In the genomic region with DNA sequence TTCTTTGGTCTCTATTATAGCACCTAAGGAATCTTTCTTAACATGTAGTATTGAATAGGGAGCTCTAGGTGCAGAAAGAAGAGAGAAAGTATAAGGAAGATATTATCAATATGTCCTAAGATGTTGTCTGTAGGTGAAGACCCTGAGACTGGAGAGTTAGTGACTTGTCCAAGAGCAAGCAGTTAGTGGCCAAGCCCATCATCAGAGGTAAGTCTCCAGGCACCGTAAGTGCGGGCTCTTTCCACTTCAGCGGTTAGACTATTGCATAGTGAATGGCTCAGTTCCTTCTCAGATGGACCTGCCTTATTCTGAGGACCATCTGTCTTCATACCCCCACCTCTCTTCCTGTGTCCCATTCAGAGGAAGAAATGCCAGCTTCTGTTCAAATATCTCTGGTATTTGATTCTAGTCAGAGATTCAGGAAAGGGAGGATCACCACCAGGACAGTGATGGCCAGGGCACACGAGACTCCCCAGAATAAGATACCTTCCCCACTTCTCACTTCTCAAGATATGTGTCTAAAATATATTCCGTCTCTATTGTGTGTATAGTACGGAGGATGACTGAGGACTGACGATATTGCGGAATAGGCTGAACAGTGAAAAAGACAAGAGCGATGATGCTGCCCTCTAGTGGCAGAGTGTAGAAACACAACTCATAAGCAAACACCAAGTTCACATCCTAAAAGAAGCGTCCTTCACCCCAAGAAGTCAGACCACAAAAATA, we compare ENCODE assay signal across 1 cellular context.
A peak's percentile ranks its signal among the peaks of the same experiment; 100 is the strongest.
TF ChIP-seq lines count a peak whose summit lies in the region.

No MANE protein-coding gene starts in this region.

TF ChIP-seq in K562, 482 proteins besides CTCF, POLR2A, EP300 and RAD21 (continued from another document):
- TF ChIP-seq, protein P1, sequence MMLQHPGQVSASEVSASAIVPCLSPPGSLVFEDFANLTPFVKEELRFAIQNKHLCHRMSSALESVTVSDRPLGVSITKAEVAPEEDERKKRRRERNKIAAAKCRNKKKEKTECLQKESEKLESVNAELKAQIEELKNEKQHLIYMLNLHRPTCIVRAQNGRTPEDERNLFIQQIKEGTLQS (IDR thresholded peaks at IDR 0.05) = peak; percentile 28; the same call in 1 of the 2 replicates
- TF ChIP-seq, protein P1 (CRISPR knock-in tag; conservative IDR thresholded peaks at IDR 0.05) = no peak
- TF ChIP-seq, protein P2, sequence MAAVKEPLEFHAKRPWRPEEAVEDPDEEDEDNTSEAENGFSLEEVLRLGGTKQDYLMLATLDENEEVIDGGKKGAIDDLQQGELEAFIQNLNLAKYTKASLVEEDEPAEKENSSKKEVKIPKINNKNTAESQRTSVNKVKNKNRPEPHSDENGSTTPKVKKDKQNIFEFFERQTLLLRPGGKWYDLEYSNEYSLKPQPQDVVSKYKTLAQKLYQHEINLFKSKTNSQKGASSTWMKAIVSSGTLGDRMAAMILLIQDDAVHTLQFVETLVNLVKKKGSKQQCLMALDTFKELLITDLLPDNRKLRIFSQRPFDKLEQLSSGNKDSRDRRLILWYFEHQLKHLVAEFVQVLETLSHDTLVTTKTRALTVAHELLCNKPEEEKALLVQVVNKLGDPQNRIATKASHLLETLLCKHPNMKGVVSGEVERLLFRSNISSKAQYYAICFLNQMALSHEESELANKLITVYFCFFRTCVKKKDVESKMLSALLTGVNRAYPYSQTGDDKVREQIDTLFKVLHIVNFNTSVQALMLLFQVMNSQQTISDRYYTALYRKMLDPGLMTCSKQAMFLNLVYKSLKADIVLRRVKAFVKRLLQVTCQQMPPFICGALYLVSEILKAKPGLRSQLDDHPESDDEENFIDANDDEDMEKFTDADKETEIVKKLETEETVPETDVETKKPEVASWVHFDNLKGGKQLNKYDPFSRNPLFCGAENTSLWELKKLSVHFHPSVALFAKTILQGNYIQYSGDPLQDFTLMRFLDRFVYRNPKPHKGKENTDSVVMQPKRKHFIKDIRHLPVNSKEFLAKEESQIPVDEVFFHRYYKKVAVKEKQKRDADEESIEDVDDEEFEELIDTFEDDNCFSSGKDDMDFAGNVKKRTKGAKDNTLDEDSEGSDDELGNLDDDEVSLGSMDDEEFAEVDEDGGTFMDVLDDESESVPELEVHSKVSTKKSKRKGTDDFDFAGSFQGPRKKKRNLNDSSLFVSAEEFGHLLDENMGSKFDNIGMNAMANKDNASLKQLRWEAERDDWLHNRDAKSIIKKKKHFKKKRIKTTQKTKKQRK (IDR thresholded peaks at IDR 0.05; ENCODE audit: borderline replicate concordance, low read depth, low read length) = no peak
- TF ChIP-seq CEBPG (CRISPR knock-in tag; IDR thresholded peaks at IDR 0.05) (peak; percentile 67), CEBPG (tag; conservative IDR thresholded peaks at IDR 0.05 in 1 of 2, IDR thresholded peaks at IDR 0.05 in 1 of 2) (peak; percentile 62 to 84; a peak in 3 of 4 replicates), SMC3 (conservative IDR thresholded peaks at IDR 0.05; ENCODE audit: insufficient read depth, low read depth, low read length) (peak; percentile 73)
- TF ChIP-seq, protein P3, sequence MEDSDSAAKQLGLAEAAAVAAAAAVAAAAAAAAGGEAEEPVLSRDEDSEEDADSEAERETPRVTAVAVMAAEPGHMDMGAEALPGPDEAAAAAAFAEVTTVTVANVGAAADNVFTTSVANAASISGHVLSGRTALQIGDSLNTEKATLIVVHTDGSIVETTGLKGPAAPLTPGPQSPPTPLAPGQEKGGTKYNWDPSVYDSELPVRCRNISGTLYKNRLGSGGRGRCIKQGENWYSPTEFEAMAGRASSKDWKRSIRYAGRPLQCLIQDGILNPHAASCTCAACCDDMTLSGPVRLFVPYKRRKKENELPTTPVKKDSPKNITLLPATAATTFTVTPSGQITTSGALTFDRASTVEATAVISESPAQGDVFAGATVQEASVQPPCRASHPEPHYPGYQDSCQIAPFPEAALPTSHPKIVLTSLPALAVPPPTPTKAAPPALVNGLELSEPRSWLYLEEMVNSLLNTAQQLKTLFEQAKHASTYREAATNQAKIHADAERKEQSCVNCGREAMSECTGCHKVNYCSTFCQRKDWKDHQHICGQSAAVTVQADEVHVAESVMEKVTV (CRISPR knock-in tag; IDR thresholded peaks at IDR 0.05) = peak; percentile 71
